11 cellular contexts compared by ENCODE assay signal in genomic region chr6:63347599-63347998, GRCh38. TPM values are rescaled to one million over a fixed set of nuclear protein-coding genes. Genes with fewer than 3 reads are reported as not detected.
DNase-seq lines count a peak whose midpoint lies in the region; ATAC-seq and TF ChIP-seq lines count a peak whose summit lies in the region.
"Had no signal": no experiment of that assay in that cellular context is flagged by ENCODE, and none has a peak within 500 bp of the region (broad histone marks: within the 10 kb centered on the region; RNA-seq: fewer than 3 reads in every experiment).

No MANE protein-coding gene starts in this region.

- no peak overlapping the region for H2AFZ ChIP-seq in osteoblast (ENCODE audit: low read length)

- DNase-seq in GM04504 (ENCODE audit: low read depth) (peak; percentile 22), choroid plexus epithelial cell (ENCODE audit: low read depth) (peak; percentile 73), osteoblast (ENCODE audit: insufficient read length, low spot score, missing footprints) (no peak), caudate nucleus (lab: John Stamatoyannopoulos, UW) (no peak), upper lobe of right lung (no peak), gastrocnemius medialis (no peak)
- DNase-seq: GDM1, NCI-H187 had no signal

- H4K20me1 ChIP-seq in osteoblast (ENCODE audit: insufficient read depth, low read length), result no peaks in the 10 kb centered on the region

- peak overlapping the region; percentile 27 for H3K4me2 ChIP-seq in osteoblast (ENCODE audit: insufficient read depth, low read length)

- H3K27me3 ChIP-seq in osteoblast (ENCODE audit: insufficient read depth, low read length), result no peaks in the 10 kb centered on the region
- no peaks in the 10 kb centered on the region for H3K27me3 ChIP-seq in upper lobe of right lung
- H3K27me3 ChIP-seq in gastrocnemius medialis, result no peaks in the 10 kb centered on the region

- H3K27ac ChIP-seq in osteoblast (ENCODE audit: low read depth, low read length), result peak overlapping the region; percentile 20
- H3K27ac ChIP-seq in caudate nucleus (ENCODE audit: low read depth, low read length), result no peak overlapping the region
- H3K27ac ChIP-seq in upper lobe of right lung, result no peak overlapping the region
- H3K27ac ChIP-seq in gastrocnemius medialis, result no peak overlapping the region

- intact Hi-C loops in upper lobe of right lung (cut with DNase I) (no loop called here), gastrocnemius medialis (cut with DNase I; ENCODE audit: low total_unique reads) (no loop called here)

- ATAC-seq in HG03469 (IDR thresholded peaks at IDR 0.05; ENCODE audit: unreplicated experiment) (peak; percentile 35), upper lobe of right lung (no peak), gastrocnemius medialis (no peak), HG02763 (IDR thresholded peaks at IDR 0.05; ENCODE audit: unreplicated experiment) (no peak)

- H3K9me3 ChIP-seq in osteoblast (ENCODE audit: low read depth, low read length) (no peaks in the 10 kb centered on the region), upper lobe of right lung (no peaks in the 10 kb centered on the region), gastrocnemius medialis (no peaks in the 10 kb centered on the region)

- no peaks in the 10 kb centered on the region for H3K79me2 ChIP-seq in osteoblast (ENCODE audit: insufficient read depth, low read length)

- H3K4me3 ChIP-seq in choroid plexus epithelial cell (ENCODE audit: low read depth, low read length) (no peak overlapping the region), osteoblast (ENCODE audit: insufficient read depth, low read length) (no peak overlapping the region), upper lobe of right lung (no peak overlapping the region), gastrocnemius medialis (no peak overlapping the region)

- no peaks in the 10 kb centered on the region for H3K36me3 ChIP-seq in osteoblast (ENCODE audit: insufficient read depth, low read length)
- H3K36me3 ChIP-seq in upper lobe of right lung, result no peaks in the 10 kb centered on the region
- H3K36me3 ChIP-seq in gastrocnemius medialis, result no peaks in the 10 kb centered on the region

- in situ Hi-C loops in gastrocnemius medialis (cut with MboI; ENCODE audit: low sequenced_read_pairs in 4 of 4), result loop anchor here in 1 of 4 donors (25.0 kb wide), 1 partner anchor 440 kb away; no protein-coding TSS in a partner anchor

- no peak for TF ChIP-seq POLR2A in gastrocnemius medialis (IDR thresholded peaks at IDR 0.05)

- TF ChIP-seq CTCF in choroid plexus epithelial cell (conservative IDR thresholded peaks at IDR 0.05; ENCODE audit: low read depth, low read length) (no peak), osteoblast (IDR thresholded peaks at IDR 0.05; ENCODE audit: extremely low read depth, low read depth, low read length) (no peak), upper lobe of right lung (IDR thresholded peaks at IDR 0.05) (no peak), gastrocnemius medialis (IDR thresholded peaks at IDR 0.05 in 4 of 5, conservative IDR thresholded peaks at IDR 0.05 in 1 of 5) (no peak)

- peaks cover 13% of the 10 kb centered on the region for H3K4me1 ChIP-seq in osteoblast (ENCODE audit: insufficient read depth, low read length)
- H3K4me1 ChIP-seq in upper lobe of right lung, result peaks cover 3% of the 10 kb centered on the region
- H3K4me1 ChIP-seq in gastrocnemius medialis, result no peaks in the 10 kb centered on the region

RNA-seq across cellular contexts. Expression of gene LGSN, which starts 27.8 kb away (rescaled TPM):
- not detected in 2 replicates for total RNA-seq in osteoblast
- total RNA-seq in upper lobe of right lung, result 0.38 TPM
- total RNA-seq in gastrocnemius medialis, result not detected
- total RNA-seq: skeletal muscle tissue had no signal

Comparison
In these comparisons a context has a peak if more than half of its experiments do, and no peak if none do; other contexts are left out.
1. DNase-seq: peak in GM04504 (single experiment) and choroid plexus epithelial cell (single experiment); none in osteoblast (single experiment), caudate nucleus (0 of 61), upper lobe of right lung (single experiment) and gastrocnemius medialis (0 of 2).